In genomic region chr9:89020754-89021153, GRCh38 we compare ENCODE assay signal across 17 cellular contexts. TPM values are rescaled to one million over a fixed set of nuclear protein-coding genes. Genes with fewer than 3 reads are reported as not detected.
A peak's percentile ranks its signal among the peaks of the same experiment; 100 is the strongest.
DNase-seq lines count a peak whose midpoint lies in the region; ATAC-seq, FAIRE-seq and TF ChIP-seq lines count a peak whose summit lies in the region.
"Had no signal": no experiment of that assay in that cellular context is flagged by ENCODE, and none has a peak within 500 bp of the region (broad histone marks: within the 10 kb centered on the region; RNA-seq: fewer than 3 reads in every experiment).

No MANE protein-coding gene starts in this region.

- no peak overlapping the region for H3K4me3 ChIP-seq in IMR-90 (ENCODE audit: insufficient read depth, low read depth, low read length)
- no peak overlapping the region for H3K4me3 ChIP-seq in astrocyte (ENCODE audit: insufficient read depth, low read depth, low read length)
- H3K4me3 ChIP-seq in neuronal stem cell (ENCODE audit: low read length in 2 of 2), result no peak overlapping the region
- H3K4me3 ChIP-seq in upper lobe of left lung, result no peak overlapping the region
- H3K4me3 ChIP-seq in coronary artery, result no peak overlapping the region
- H3K4me3 ChIP-seq: HAP-1, SJSA1 had no signal

- no peak overlapping the region for H3K9ac ChIP-seq in IMR-90 (ENCODE audit: low read depth, low read length)
- H3K9ac ChIP-seq in astrocyte (ENCODE audit: low read length), result no peak overlapping the region
- no peak overlapping the region for H3K9ac ChIP-seq in neuronal stem cell (ENCODE audit: low read depth, low read length, poor library complexity)

- H3K36me3 ChIP-seq in IMR-90 (ENCODE audit: control insufficient read depth, insufficient read depth, low read length) (peaks cover 2% of the 10 kb centered on the region; the same call in 1 of the 2 replicates), astrocyte (ENCODE audit: insufficient read depth, low read length) (no peaks in the 10 kb centered on the region), neuronal stem cell (replicated peaks in 1 of 2; ENCODE audit: control insufficient read depth in 2 of 2, insufficient read depth in 2 of 2, low read length in 2 of 2) (peaks cover 0 to 55% of the 10 kb centered on the region in 2 donors), upper lobe of left lung (no peaks in the 10 kb centered on the region)
- H3K36me3 ChIP-seq: HAP-1, SJSA1 had no signal

- H3K27me3 ChIP-seq in IMR-90 (ENCODE audit: control insufficient read depth, insufficient read depth, low read length) (no peaks in the 10 kb centered on the region), astrocyte (ENCODE audit: insufficient read depth, low read length) (no peaks in the 10 kb centered on the region), neuronal stem cell (ENCODE audit: control insufficient read depth in 3 of 3, insufficient read depth in 3 of 3, low read depth in 1 of 3, low read length in 3 of 3) (no peaks in the 10 kb centered on the region), upper lobe of left lung (no peaks in the 10 kb centered on the region)
- H3K27me3 ChIP-seq: BE2C, SJSA1 had no signal

- no peak overlapping the region for H2BK5ac ChIP-seq in IMR-90 (ENCODE audit: low read depth, low read length, poor library complexity, severe bottlenecking)
- no peak overlapping the region for H2BK5ac ChIP-seq in neuronal stem cell (ENCODE audit: low read length)

- no peaks in the 10 kb centered on the region for H3K9me3 ChIP-seq in IMR-90 (ENCODE audit: control insufficient read depth, insufficient read depth, low read length)
- no peaks in the 10 kb centered on the region for H3K9me3 ChIP-seq in astrocyte (ENCODE audit: insufficient read depth, low read depth, low read length)
- peaks cover 1 to 11% of the 10 kb centered on the region in 2 donors for H3K9me3 ChIP-seq in neuronal stem cell (replicated peaks in 1 of 2; ENCODE audit: control insufficient read depth in 2 of 2, insufficient read depth in 1 of 2, low read depth in 1 of 2, low read length in 2 of 2)
- no peaks in the 10 kb centered on the region for H3K9me3 ChIP-seq in upper lobe of left lung
- H3K9me3 ChIP-seq: BE2C, HAP-1, SJSA1 had no signal

- DNase-seq in IMR-90 (no peak), astrocyte (ENCODE audit: low read depth) (no peak), neuronal stem cell (ENCODE audit: low spot score) (no peak), upper lobe of left lung (no peak), left lobe of liver (ENCODE audit: low spot score) (no peak), NCI-H446 treated with DMSO at 0.1 percent for 48 hours (lab: John Stamatoyannopoulos, UW) (no peak), coronary artery (ENCODE audit: low spot score) (no peak)
- DNase-seq in activated effector memory CD4-positive, alpha-beta T cell treated with Interleukin-2 at 50 U/mL for 16 hours, result no peak
- DNase-seq: BE2C; CD8-positive, alpha-beta T cell; KG1; NCI-H1436; NCI-H2029; NCI-H2171; NCI-H748 treated with DMSO at 0.1 percent for 48 hours had no signal

- H4K8ac ChIP-seq in IMR-90 (ENCODE audit: low read depth in 2 of 2, low read length in 2 of 2), result no peak overlapping the region
- H4K8ac ChIP-seq in neuronal stem cell (ENCODE audit: low read depth, low read length), result no peak overlapping the region

- H2BK120ac ChIP-seq in IMR-90 (ENCODE audit: low read depth, low read length), result 0 out of 2 replicates have a peak overlapping the region, but pooled peaks have one; percentile 26
- no peak overlapping the region for H2BK120ac ChIP-seq in neuronal stem cell (ENCODE audit: low read depth, low read length)

- H3K27ac ChIP-seq in IMR-90 (ENCODE audit: insufficient read depth, low read length) (no peak overlapping the region), astrocyte (ENCODE audit: low read depth, low read length) (no peak overlapping the region), neuronal stem cell (replicated peaks; ENCODE audit: low read length) (no peak overlapping the region), upper lobe of left lung (peak overlapping the region; percentile 74 to 88 (median 76)), coronary artery (peak overlapping the region in 1 of 2 donors; percentile 25)

- H3K4me2 ChIP-seq in IMR-90 (ENCODE audit: low read depth, low read length) (no peak overlapping the region), astrocyte (ENCODE audit: low read length) (peak overlapping the region; percentile 54), neuronal stem cell (ENCODE audit: insufficient read depth, low read length, poor library complexity, severe bottlenecking) (no peak overlapping the region)

- H3K36me3 Mint-ChIP-seq in astrocyte (ENCODE audit: low read depth, unreplicated experiment), result no peaks in the 10 kb centered on the region
- H3K36me3 Mint-ChIP-seq: CD8-positive, alpha-beta T cell had no signal

- ATAC-seq in IMR-90 (ENCODE audit: low read depth) (no peak), upper lobe of left lung (ENCODE audit: low FRiP score in 2 of 2) (no peak), left lobe of liver (no peak)
- ATAC-seq: CD8-positive, alpha-beta T cell had no signal

- no peak overlapping the region for H3K23ac ChIP-seq in IMR-90 (ENCODE audit: low read depth, low read length)
- H3K23ac ChIP-seq in neuronal stem cell (ENCODE audit: low read depth, low read length, poor library complexity), result no peak overlapping the region

- no peaks in the 10 kb centered on the region for H3K79me2 ChIP-seq in astrocyte (ENCODE audit: insufficient read depth, low read length)

- in situ Hi-C loops in IMR-90 (cut with MboI; ENCODE audit: low sequenced_read_pairs), result loop anchor here (25.0 kb wide), 2 partner anchors 1058 to 1333 kb away; partner anchors contain the start of gene CDK20

- peaks cover 33% of the 10 kb centered on the region for H3K4me1 Mint-ChIP-seq in astrocyte (ENCODE audit: low read depth, unreplicated experiment)

- H4K5ac ChIP-seq in IMR-90 (ENCODE audit: low read depth, low read length), result no peak overlapping the region

- intact Hi-C loops in IMR-90 (cut with micrococcal nuclease), result loop anchor here (5.0 kb wide), 3 partner anchors 157 to 292 kb away; partner anchors contain the start of genes CKS2 and SHC3

- H3K27me3 Mint-ChIP-seq in astrocyte (ENCODE audit: low read depth, unreplicated experiment), result no peaks in the 10 kb centered on the region

- CTCF ChIA-PET in IMR-90 (lab: Yijun Ruan, JAX), result no interaction called here

- no peak for TF ChIP-seq RAD21 in IMR-90 (IDR thresholded peaks at IDR 0.05; ENCODE audit: low read length)

- no peak overlapping the region for H3K27ac Mint-ChIP-seq in astrocyte (ENCODE audit: unreplicated experiment)
- H3K27ac Mint-ChIP-seq: CD8-positive, alpha-beta T cell had no signal

- H4K20me1 ChIP-seq in IMR-90 (ENCODE audit: insufficient read depth, low read length) (peaks cover 8% of the 10 kb centered on the region; the same call in 1 of the 2 replicates), astrocyte (ENCODE audit: insufficient read depth, low read length) (peaks cover 12% of the 10 kb centered on the region)

- H2AK9ac ChIP-seq in IMR-90 (replicated peaks; ENCODE audit: low read depth, low read length, poor library complexity), result peak overlapping the region; percentile 31

- H3K4ac ChIP-seq in IMR-90 (ENCODE audit: low read depth, low read length) (peak overlapping the region; percentile 65; the same call in 1 of the 2 replicates), neuronal stem cell (ENCODE audit: low read length) (no peak overlapping the region)

- H3K14ac ChIP-seq in IMR-90 (replicated peaks; ENCODE audit: low read depth, low read length) (no peak overlapping the region), neuronal stem cell (ENCODE audit: low read length) (peak overlapping the region; percentile 14)

- H2AK5ac ChIP-seq in IMR-90 (ENCODE audit: low read depth, low read length) (no peak overlapping the region; the same call in 1 of the 2 replicates), neuronal stem cell (ENCODE audit: low read depth, low read length) (no peak overlapping the region)

- no peak overlapping the region for H3K4me3 Mint-ChIP-seq in astrocyte (ENCODE audit: unreplicated experiment)
- H3K4me3 Mint-ChIP-seq: CD8-positive, alpha-beta T cell had no signal

- no TSS peak for BruUV-seq in IMR-90 (replicated peaks; lab: Mats Ljungman, UMichigan)

- H3K79me1 ChIP-seq in IMR-90 (ENCODE audit: low read depth in 1 of 2, low read length in 2 of 2) (peaks cover 0 to 11% of the 10 kb centered on the region in 2 experiments; a peak in 2 of 4 replicates), neuronal stem cell (ENCODE audit: low read depth, low read length) (peaks cover 1% of the 10 kb centered on the region)

- H2BK20ac ChIP-seq in IMR-90 (ENCODE audit: low read depth, low read length), result 0 out of 2 replicates have a peak overlapping the region, but pooled peaks have one; percentile 18

- POLR2A ChIA-PET in IMR-90 (lab: Charles Lee; ENCODE audit: unreplicated experiment), result no interaction called here

- WGBS in IMR-90 (ENCODE audit: extremely low coverage in 2 of 2, insufficient read length in 1 of 2), 2 experiments, result 100% methylated on average over 2 of the region's 4 CpGs; no CpG with 5 or more reads in 1 of the 2 experiments
- WGBS in neuronal stem cell (ENCODE audit: extremely low coverage in 2 of 2, insufficient read length in 2 of 2, insufficient replicate concordance in 1 of 2), 2 donors, result no CpG with 5 or more reads among the region's 4 CpGs
- WGBS in upper lobe of left lung, 2 donors, result 94 to 97% methylated on average over 3 to 4 of the region's 4 CpGs

- TF ChIP-seq CTCF in IMR-90 (conservative IDR thresholded peaks at IDR 0.05; ENCODE audit: low read depth, low read length), result no peak
- TF ChIP-seq CTCF in astrocyte (IDR thresholded peaks at IDR 0.05; ENCODE audit: insufficient read depth, low read depth, low read length), result no peak
- TF ChIP-seq CTCF in upper lobe of left lung (IDR thresholded peaks at IDR 0.05), result no peak
- no peak for TF ChIP-seq CTCF in coronary artery (IDR thresholded peaks at IDR 0.05)

- H2BK15ac ChIP-seq in IMR-90 (ENCODE audit: low read depth, low read length), result no peak overlapping the region
- H2BK15ac ChIP-seq in neuronal stem cell (ENCODE audit: low read length), result no peak overlapping the region

- TF ChIP-seq EP300 in upper lobe of left lung (IDR thresholded peaks at IDR 0.05), result no peak

- TF ChIP-seq POLR2A in IMR-90 (IDR thresholded peaks at IDR 0.05; ENCODE audit: low read depth, low read length), result no peak
- TF ChIP-seq POLR2A in upper lobe of left lung (IDR thresholded peaks at IDR 0.05), result no peak

- H3K56ac ChIP-seq in IMR-90 (ENCODE audit: extremely low read depth, insufficient read depth, low read length), result no peak overlapping the region

- peak overlapping the region; percentile 39 for H4K91ac ChIP-seq in IMR-90 (ENCODE audit: insufficient read depth, low read depth, low read length)
- H4K91ac ChIP-seq in neuronal stem cell (ENCODE audit: low read depth, low read length, poor library complexity), result no peak overlapping the region

- dilution Hi-C loops in IMR-90 (cut with HindIII; ENCODE audit: low sequenced_read_pairs, unreplicated experiment), result no loop called here

- peaks cover 10% of the 10 kb centered on the region for H3K9me3 Mint-ChIP-seq in astrocyte (ENCODE audit: unreplicated experiment)

- H3K18ac ChIP-seq in IMR-90 (ENCODE audit: low read depth, low read length) (no peak overlapping the region), neuronal stem cell (ENCODE audit: low read length) (no peak overlapping the region)

- H3K9me1 ChIP-seq in IMR-90 (ENCODE audit: insufficient read depth, low read length), result peaks cover 17% of the 10 kb centered on the region

- no peak for FAIRE-seq in astrocyte (lab: Jason Lieb, UNC)

- H2AFZ ChIP-seq in IMR-90 (replicated peaks; ENCODE audit: low read length, poor library complexity) (no peak overlapping the region), astrocyte (ENCODE audit: low read depth, low read length) (no peak overlapping the region), neuronal stem cell (ENCODE audit: low read length) (no peak overlapping the region)

- H3K4me1 ChIP-seq in IMR-90 (ENCODE audit: control insufficient read depth, insufficient read depth, low read length) (peaks cover 28% of the 10 kb centered on the region), astrocyte (ENCODE audit: insufficient read depth, low read length) (peaks cover 36% of the 10 kb centered on the region), neuronal stem cell (ENCODE audit: control insufficient read depth in 2 of 2, insufficient read depth in 1 of 2, low read depth in 1 of 2, low read length in 2 of 2) (peaks cover 4 to 15% of the 10 kb centered on the region in 2 donors), upper lobe of left lung (peaks cover 18 to 31% (median 28%) of the 10 kb centered on the region in 4 donors)
- H3K4me1 ChIP-seq: BE2C, HAP-1 had no signal

- H2BK12ac ChIP-seq in neuronal stem cell (ENCODE audit: low read length), result no peak overlapping the region

RNA-seq across cellular contexts. Expression of gene S1PR3, which starts 29.5 kb away (rescaled TPM):
- total RNA-seq in IMR-90 (2012; rRNA removed) (28.7 and 31.1 TPM in 2 replicates), astrocyte (24.6 and 35.0 TPM in 2 replicates), upper lobe of left lung (10 to 100 TPM in 2 of 6 donors, 1 to 10 TPM in 4; 3.3 to 13.6 (median 5.4) TPM), left lobe of liver (2.0 TPM)
- 25.0 and 28.4 TPM in 2 replicates for polyA plus RNA-seq in IMR-90 (2012; rRNA removed)
- polyA plus RNA-seq in IMR-90 (2012; cell fraction: cytosol; rRNA removed), result 16.1 and 27.1 TPM in 2 replicates
- 9.5 and 9.8 TPM in 2 replicates for polyA plus RNA-seq in IMR-90 (2012; cell fraction: nucleus; rRNA removed; ENCODE audit: low replicate concordance)
- polyA plus RNA-seq in neuronal stem cell (2013, experiment 1 of 2), result 11.1 TPM
- polyA plus RNA-seq in neuronal stem cell (2013, experiment 2 of 2), result 11.3 TPM

Comparison
In these comparisons a context has a peak if more than half of its experiments do, and no peak if none do; other contexts are left out.
1. H3K27ac ChIP-seq: peak in upper lobe of left lung (4 of 4); none in IMR-90 (single experiment), astrocyte (single experiment) and neuronal stem cell (single experiment).